Comparison of ENCODE assay signal across 8 cellular contexts in the genomic region with DNA sequence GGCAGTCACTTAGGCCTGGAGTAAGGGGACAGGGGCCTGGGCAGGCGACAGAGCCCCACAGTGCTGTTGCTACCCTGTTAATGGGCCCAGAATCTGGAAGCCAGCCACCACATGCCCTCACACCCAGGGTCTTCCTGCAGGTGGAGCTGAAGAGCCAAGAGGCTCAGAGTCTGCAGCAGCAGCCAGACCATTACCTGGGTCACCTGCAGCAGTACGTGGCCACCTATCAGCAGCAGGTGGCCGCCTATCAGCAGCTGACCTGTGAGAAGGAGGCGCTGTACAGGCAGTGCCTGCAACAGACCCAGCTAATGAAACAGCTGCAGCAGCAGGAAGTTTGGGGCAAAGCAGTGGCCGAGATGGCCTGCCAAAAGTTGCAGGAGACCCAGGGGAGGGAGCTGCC.
A peak's percentile ranks its signal among the peaks of the same experiment; 100 is the strongest.
DNase-seq lines count a peak whose midpoint lies in the region; ATAC-seq, FAIRE-seq and TF ChIP-seq lines count a peak whose summit lies in the region.
"Not testable (repeated sequence)": the region's sequence is repeated elsewhere in the genome, so short reads cannot be mapped to it uniquely, and the experiment has no call there.

No MANE protein-coding gene starts in this region.

- H3K9me3 ChIP-seq in OCI-LY1 (ENCODE audit: low read length); small intestine (ENCODE audit: control insufficient read depth, low read depth): not testable (repeated sequence)

- DNase-seq in COLO668 (lab: John Stamatoyannopoulos, UW; ENCODE audit: unreplicated experiment) (peak; percentile 32), iPS DF 4.7 (ENCODE audit: extremely low read depth, low spot score) (peak; percentile 7), small intestine (peak; percentile 32)
- not testable (repeated sequence) for DNase-seq in NB4 (ENCODE audit: low read depth); chondrocyte (ENCODE audit: low spot score)
- DNase-seq in activated CD4-positive, alpha-beta T cell treated with anti-CD3 and anti-CD28 coated beads for 36 hours, result peak; percentile 27

- not testable (repeated sequence) for H3K4me2 ChIP-seq in OCI-LY1 (ENCODE audit: low read length)

- not testable (repeated sequence) for ATAC-seq in activated CD4-positive, alpha-beta T cell treated with anti-CD3 and anti-CD28 coated beads for 36 hours

- H4K20me1 ChIP-seq in OCI-LY1 (ENCODE audit: insufficient read depth, low read length), result not testable (repeated sequence)

- not testable (repeated sequence) for H3F3A ChIP-seq in OCI-LY1 (ENCODE audit: insufficient read depth, low read length)

- WGBS in small intestine, 3 donors, result 11 to 51% (median 33%) methylated on average over 4 to 5 of the region's 5 CpGs

- H2AFZ ChIP-seq in OCI-LY1 (ENCODE audit: low read length), result not testable (repeated sequence)

- H3K4me3 ChIP-seq in GM12875 (ENCODE audit: low read depth, low read length); NB4 (ENCODE audit: low read depth, low read length); OCI-LY1 (ENCODE audit: low read depth, low read length, poor library complexity, severe bottlenecking); small intestine (ENCODE audit: low read depth in 1 of 2, low read length in 2 of 2): not testable (repeated sequence)

- H3K27me3 Mint-ChIP-seq in activated CD4-positive, alpha-beta T cell treated with anti-CD3 and anti-CD28 coated beads for 36 hours; chondrocyte (ENCODE audit: low read depth): not testable (repeated sequence)

- POLR2A ChIA-PET in activated CD4-positive, alpha-beta T cell treated with anti-CD3 and anti-CD28 coated beads for 36 hours (lab: Charles Lee), result interaction anchor here (0.6 kb wide), 1 partner anchor 125 kb away, joined by 3 read pairs; no protein-coding TSS in a partner anchor

- not testable (repeated sequence) for H3K4me3 Mint-ChIP-seq in activated CD4-positive, alpha-beta T cell treated with anti-CD3 and anti-CD28 coated beads for 36 hours; chondrocyte (ENCODE audit: unreplicated experiment)

- H3K9me2 ChIP-seq in OCI-LY1 (ENCODE audit: low read depth, low read length), result not testable (repeated sequence)

- TF ChIP-seq CTCF in GM12875 (IDR thresholded peaks at IDR 0.05; ENCODE audit: borderline replicate concordance, insufficient read depth, low read depth, low read length), result peak; percentile 27; the same call in 1 of the 2 replicates
- TF ChIP-seq CTCF in NB4 (IDR thresholded peaks at IDR 0.05; ENCODE audit: low read depth, low read length), result peak; percentile 10
- peak; percentile 43 for TF ChIP-seq CTCF in OCI-LY1 (IDR thresholded peaks at IDR 0.05; ENCODE audit: low read length)
- peak; percentile 41 for TF ChIP-seq CTCF in chondrocyte (IDR thresholded peaks at IDR 0.05)

- not testable (repeated sequence) for H3K4me1 Mint-ChIP-seq in activated CD4-positive, alpha-beta T cell treated with anti-CD3 and anti-CD28 coated beads for 36 hours; chondrocyte (ENCODE audit: low read depth)

- not testable (repeated sequence) for H3K27ac Mint-ChIP-seq in activated CD4-positive, alpha-beta T cell treated with anti-CD3 and anti-CD28 coated beads for 36 hours; chondrocyte (ENCODE audit: unreplicated experiment)

- not testable (repeated sequence) for H3K4me1 ChIP-seq in OCI-LY1 (ENCODE audit: insufficient read depth, low read length, severe bottlenecking); small intestine (ENCODE audit: control insufficient read depth in 2 of 2, insufficient read depth in 1 of 2, low read depth in 1 of 2, low read length in 1 of 2)

- not testable (repeated sequence) for H3K79me2 ChIP-seq in OCI-LY1 (ENCODE audit: insufficient read depth, low read length)

- H3K9ac ChIP-seq in OCI-LY1 (ENCODE audit: low read length), result not testable (repeated sequence)

- H3K9me3 Mint-ChIP-seq in activated CD4-positive, alpha-beta T cell treated with anti-CD3 and anti-CD28 coated beads for 36 hours (ENCODE audit: low read depth); chondrocyte (ENCODE audit: low read depth): not testable (repeated sequence)

- CTCF ChIA-PET in activated CD4-positive, alpha-beta T cell treated with anti-CD3 and anti-CD28 coated beads for 36 hours (lab: Charles Lee), result not testable (repeated sequence)

- H3K27ac ChIP-seq in OCI-LY1 (ENCODE audit: low read depth, low read length, poor library complexity, severe bottlenecking); small intestine (ENCODE audit: low read depth in 1 of 2, low read length in 1 of 2): not testable (repeated sequence)

- TF ChIP-seq POLR2A in NB4 (IDR thresholded peaks at IDR 0.05; ENCODE audit: extremely low read depth, insufficient read length), result not testable (repeated sequence)

- H3K27me3 ChIP-seq in OCI-LY1 (ENCODE audit: insufficient read depth, low read length); small intestine (ENCODE audit: control insufficient read depth in 2 of 2, insufficient read depth in 2 of 2, low read length in 2 of 2): not testable (repeated sequence)

- intact Hi-C loops in activated CD4-positive, alpha-beta T cell treated with anti-CD3 and anti-CD28 coated beads for 36 hours (cut with DNase I, micrococcal nuclease), result not testable (repeated sequence)

- not testable (repeated sequence) for H3K36me3 ChIP-seq in OCI-LY1 (ENCODE audit: insufficient read depth, low read length); small intestine (ENCODE audit: control insufficient read depth in 2 of 2, insufficient read depth in 2 of 2, low read length in 2 of 2)

- FAIRE-seq in small intestine (lab: Jason Lieb, UNC), result not testable (repeated sequence)

- H3K36me3 Mint-ChIP-seq in activated CD4-positive, alpha-beta T cell treated with anti-CD3 and anti-CD28 coated beads for 36 hours (ENCODE audit: low read depth); chondrocyte (ENCODE audit: low read depth): not testable (repeated sequence)
